In the genomic region with DNA sequence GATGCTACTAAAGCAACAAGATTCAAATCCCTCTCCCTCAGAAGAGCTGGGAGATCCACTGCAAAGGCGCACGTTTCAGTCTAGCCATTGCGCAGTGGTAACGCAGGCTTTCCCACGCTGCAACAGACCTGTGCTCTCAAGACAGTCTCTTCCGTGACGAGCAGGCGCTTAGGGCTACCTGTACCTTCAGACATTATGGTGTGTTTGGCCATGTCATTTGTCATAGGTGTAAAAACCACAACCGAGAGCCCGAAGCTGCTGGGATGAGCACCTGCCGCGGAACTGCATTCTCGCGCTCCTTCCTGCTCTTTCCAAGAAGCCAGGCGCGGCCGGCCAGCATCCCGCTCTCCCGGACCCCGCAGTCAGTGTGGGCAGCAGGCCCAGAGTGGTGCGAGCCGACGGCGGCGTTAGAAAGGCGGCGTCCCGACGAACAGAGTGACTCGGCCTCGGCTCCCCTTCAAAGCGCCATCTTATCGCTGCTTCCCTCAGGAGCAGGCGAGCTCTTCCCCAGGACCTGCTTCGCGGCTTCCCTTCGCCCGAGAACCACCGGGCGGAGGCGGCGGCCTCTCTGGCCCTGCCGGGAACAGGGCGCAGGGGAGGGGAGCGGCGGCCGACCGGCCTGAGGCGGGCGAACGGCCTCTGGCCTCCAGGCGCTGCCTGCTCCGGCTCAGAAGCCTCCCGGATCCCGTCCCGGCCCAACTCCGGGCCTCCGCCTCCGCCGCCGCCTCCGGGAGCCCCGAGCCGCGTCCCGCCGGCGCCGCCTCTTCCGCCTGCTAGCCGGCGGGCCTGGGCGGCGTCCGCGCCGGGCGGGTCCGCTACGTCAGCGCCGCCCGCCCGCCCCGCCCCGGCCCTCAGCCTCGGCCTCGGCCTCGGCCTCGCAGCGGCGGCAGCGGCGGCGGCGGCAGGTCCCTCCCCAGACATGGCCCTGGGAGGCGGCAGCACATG, we compare ENCODE assay signal across 1 cellular context.
TF ChIP-seq lines count a peak whose summit lies in the region.

A gene with protein sequence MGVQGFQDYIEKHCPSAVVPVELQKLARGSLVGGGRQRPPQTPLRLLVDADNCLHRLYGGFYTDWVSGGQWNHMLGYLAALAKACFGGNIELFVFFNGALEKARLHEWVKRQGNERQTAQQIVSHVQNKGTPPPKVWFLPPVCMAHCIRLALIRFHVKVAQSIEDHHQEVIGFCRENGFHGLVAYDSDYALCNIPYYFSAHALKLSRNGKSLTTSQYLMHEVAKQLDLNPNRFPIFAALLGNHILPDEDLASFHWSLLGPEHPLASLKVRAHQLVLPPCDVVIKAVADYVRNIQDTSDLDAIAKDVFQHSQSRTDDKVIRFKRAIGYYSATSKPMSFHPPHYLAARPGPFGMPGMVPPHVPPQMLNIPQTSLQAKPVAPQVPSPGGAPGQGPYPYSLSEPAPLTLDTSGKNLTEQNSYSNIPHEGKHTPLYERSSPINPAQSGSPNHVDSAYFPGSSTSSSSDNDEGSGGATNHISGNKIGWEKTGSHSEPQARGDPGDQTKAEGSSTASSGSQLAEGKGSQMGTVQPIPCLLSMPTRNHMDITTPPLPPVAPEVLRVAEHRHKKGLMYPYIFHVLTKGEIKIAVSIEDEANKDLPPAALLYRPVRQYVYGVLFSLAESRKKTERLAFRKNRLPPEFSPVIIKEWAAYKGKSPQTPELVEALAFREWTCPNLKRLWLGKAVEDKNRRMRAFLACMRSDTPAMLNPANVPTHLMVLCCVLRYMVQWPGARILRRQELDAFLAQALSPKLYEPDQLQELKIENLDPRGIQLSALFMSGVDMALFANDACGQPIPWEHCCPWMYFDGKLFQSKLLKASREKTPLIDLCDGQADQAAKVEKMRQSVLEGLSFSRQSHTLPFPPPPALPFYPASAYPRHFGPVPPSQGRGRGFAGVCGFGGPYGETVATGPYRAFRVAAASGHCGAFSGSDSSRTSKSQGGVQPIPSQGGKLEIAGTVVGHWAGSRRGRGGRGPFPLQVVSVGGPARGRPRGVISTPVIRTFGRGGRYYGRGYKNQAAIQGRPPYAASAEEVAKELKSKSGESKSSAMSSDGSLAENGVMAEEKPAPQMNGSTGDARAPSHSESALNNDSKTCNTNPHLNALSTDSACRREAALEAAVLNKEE (plus strand): TSS at position 869 of the 945 bp plus-strand sequence. CDS start 231 bp downstream, outside the sequence.

TF ChIP-seq in HCT116, 20 proteins besides CTCF, POLR2A, EP300 and RAD21:
- TF ChIP-seq CEBPB (IDR thresholded peaks at IDR 0.05; ENCODE audit: low read depth): no peak
- TF ChIP-seq YY1 (IDR thresholded peaks at IDR 0.05; ENCODE audit: extremely low read depth, insufficient replicate concordance, low read depth, low read length): peak; percentile 78
- TF ChIP-seq SP1 (IDR thresholded peaks at IDR 0.05; ENCODE audit: low read depth): no peak
- TF ChIP-seq EGR1 (IDR thresholded peaks at IDR 0.05; ENCODE audit: low read depth): peak; percentile 42; the same call in 1 of the 2 replicates
- no peak for TF ChIP-seq EZH2phosphoT487 (IDR thresholded peaks at IDR 0.05; ENCODE audit: borderline replicate concordance)
- TF ChIP-seq ELF1 (IDR thresholded peaks at IDR 0.05; ENCODE audit: borderline replicate concordance, low read depth): no peak
- TF ChIP-seq SIN3A (IDR thresholded peaks at IDR 0.05; ENCODE audit: low read depth): peak; percentile 71; the same call in 1 of the 2 replicates
- TF ChIP-seq ZFX (IDR thresholded peaks at IDR 0.05): peak; percentile 88
- TF ChIP-seq, protein P1, sequence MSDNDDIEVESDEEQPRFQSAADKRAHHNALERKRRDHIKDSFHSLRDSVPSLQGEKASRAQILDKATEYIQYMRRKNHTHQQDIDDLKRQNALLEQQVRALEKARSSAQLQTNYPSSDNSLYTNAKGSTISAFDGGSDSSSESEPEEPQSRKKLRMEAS (IDR thresholded peaks at IDR 0.05): peak; percentile 26; the same call in 1 of the 2 replicates
- no peak for TF ChIP-seq FOSL1 (IDR thresholded peaks at IDR 0.05; ENCODE audit: low read depth)
- peak; percentile 90 for TF ChIP-seq POLR2AphosphoS5 (IDR thresholded peaks at IDR 0.05; ENCODE audit: low read depth, low read length)
- TF ChIP-seq SRF (IDR thresholded peaks at IDR 0.05; ENCODE audit: low read depth): no peak
- TF ChIP-seq, protein P2, sequence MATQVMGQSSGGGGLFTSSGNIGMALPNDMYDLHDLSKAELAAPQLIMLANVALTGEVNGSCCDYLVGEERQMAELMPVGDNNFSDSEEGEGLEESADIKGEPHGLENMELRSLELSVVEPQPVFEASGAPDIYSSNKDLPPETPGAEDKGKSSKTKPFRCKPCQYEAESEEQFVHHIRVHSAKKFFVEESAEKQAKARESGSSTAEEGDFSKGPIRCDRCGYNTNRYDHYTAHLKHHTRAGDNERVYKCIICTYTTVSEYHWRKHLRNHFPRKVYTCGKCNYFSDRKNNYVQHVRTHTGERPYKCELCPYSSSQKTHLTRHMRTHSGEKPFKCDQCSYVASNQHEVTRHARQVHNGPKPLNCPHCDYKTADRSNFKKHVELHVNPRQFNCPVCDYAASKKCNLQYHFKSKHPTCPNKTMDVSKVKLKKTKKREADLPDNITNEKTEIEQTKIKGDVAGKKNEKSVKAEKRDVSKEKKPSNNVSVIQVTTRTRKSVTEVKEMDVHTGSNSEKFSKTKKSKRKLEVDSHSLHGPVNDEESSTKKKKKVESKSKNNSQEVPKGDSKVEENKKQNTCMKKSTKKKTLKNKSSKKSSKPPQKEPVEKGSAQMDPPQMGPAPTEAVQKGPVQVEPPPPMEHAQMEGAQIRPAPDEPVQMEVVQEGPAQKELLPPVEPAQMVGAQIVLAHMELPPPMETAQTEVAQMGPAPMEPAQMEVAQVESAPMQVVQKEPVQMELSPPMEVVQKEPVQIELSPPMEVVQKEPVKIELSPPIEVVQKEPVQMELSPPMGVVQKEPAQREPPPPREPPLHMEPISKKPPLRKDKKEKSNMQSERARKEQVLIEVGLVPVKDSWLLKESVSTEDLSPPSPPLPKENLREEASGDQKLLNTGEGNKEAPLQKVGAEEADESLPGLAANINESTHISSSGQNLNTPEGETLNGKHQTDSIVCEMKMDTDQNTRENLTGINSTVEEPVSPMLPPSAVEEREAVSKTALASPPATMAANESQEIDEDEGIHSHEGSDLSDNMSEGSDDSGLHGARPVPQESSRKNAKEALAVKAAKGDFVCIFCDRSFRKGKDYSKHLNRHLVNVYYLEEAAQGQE (IDR thresholded peaks at IDR 0.05; ENCODE audit: low read depth): no peak
